34 cellular contexts compared by ENCODE assay signal in genomic region chr5:105330185-105330584, GRCh38.
"Had no signal": no experiment of that assay in that cellular context is flagged by ENCODE, and none has a peak within 500 bp of the region (broad histone marks: within the 10 kb centered on the region; RNA-seq: fewer than 3 reads in every experiment).

No MANE protein-coding gene starts in this region.

- H3K36me3 ChIP-seq: adrenal gland, ascending aorta, brain microvascular endothelial cell, breast epithelium, cardiac muscle cell had no signal

- H3K9me3 ChIP-seq: adrenal gland, ascending aorta, body of pancreas, breast epithelium had no signal

- DNase-seq: activated effector memory CD4-positive, alpha-beta T cell treated with anti-CD3 and anti-CD28 coated beads, Interleukin-2, amount 50 U/mL, for 16 hours; activated effector memory CD4-positive, alpha-beta T cell treated with Interleukin-2 at 50 U/mL for 16 hours; activated gamma-delta T cell; activated gamma-delta T cell treated with Interleukin-2 at 50 U/mL for 16 hours; activated naive CD4-positive, alpha-beta T cell; activated naive CD4-positive, alpha-beta T cell treated with anti-CD3 and anti-CD28 coated beads for 36 hours; activated naive CD4-positive, alpha-beta T cell treated with anti-CD3 and anti-CD28 coated beads, Interleukin-2, amount 10 ng/mL, durations not matched to agents 7 days and 5 days; activated naive CD4-positive, alpha-beta T cell treated with anti-CD3 and anti-CD28 coated beads, Interleukin-2, amount 50 U/mL, for 16 hours; activated naive CD4-positive, alpha-beta T cell treated with Interleukin-2 at 50 U/mL for 16 hours; activated naive CD8-positive, alpha-beta T cell treated with anti-CD3 and anti-CD28 coated beads for 36 hours; activated naive CD8-positive, alpha-beta T cell treated with anti-CD3 and anti-CD28 coated beads, Interleukin-2, amount 10 ng/mL, durations not matched to agents 7 days and 5 days; activated naive CD8-positive, alpha-beta T cell treated with anti-CD3 and anti-CD28 coated beads, Interleukin-2, amount 50 U/mL, for 24 hours; activated T-cell treated with anti-CD3 and anti-CD28 coated beads, Interleukin-2, amount 50 U/mL, for 1 hour; activated T-cell treated with anti-CD3 and anti-CD28 coated beads, Interleukin-2, amount 50 U/mL, for 24 hours; activated T-cell treated with anti-CD3 and anti-CD28 coated beads, Interleukin-2, amount 50 U/mL, for 4 hours; activated T-cell treated with anti-CD3 and anti-CD28 coated beads, Interleukin-2, amount 50 U/mL, for 48 hours; activated T-cell treated with anti-CD3 and anti-CD28 coated beads, Interleukin-2, amount 50 U/mL, for 72 hours; adrenal gland; amniotic stem cell; amygdala; anterior cingulate cortex; aorta; body of pancreas; brain microvascular endothelial cell; caudate nucleus; central memory CD4-positive, alpha-beta T cell; cerebellar nuclear complex had no signal

- H3K4me1 ChIP-seq: adrenal gland, ascending aorta, body of pancreas, breast epithelium had no signal

- H3K27me3 ChIP-seq: adrenal gland, ascending aorta, body of pancreas, brain microvascular endothelial cell, breast epithelium, cardiac muscle cell had no signal

- FAIRE-seq: astrocyte, bronchial epithelial cell had no signal

- H3K4me3 ChIP-seq: adrenal gland, ascending aorta, body of pancreas, breast epithelium, cardiac muscle cell had no signal

- ATAC-seq: activated naive CD4-positive, alpha-beta T cell treated with anti-CD3 and anti-CD28 coated beads, Interleukin-2, amount 50 U/mL, for 72 hours; activated naive CD8-positive, alpha-beta T cell treated with anti-CD3 and anti-CD28 coated beads, Interleukin-2, amount 50 U/mL, for 24 hours; activated T-cell treated with anti-CD3 and anti-CD28 coated beads, Interleukin-2, amount 50 U/mL, for 4 hours; activated T-cell treated with anti-CD3 and anti-CD28 coated beads, Interleukin-2, amount 50 U/mL, for 72 hours; activated T-helper 17 cell treated with anti-CD3 and anti-CD28 coated beads, Interleukin-2, amount 50 U/mL, for 72 hours; body of pancreas had no signal

- H3K27ac ChIP-seq: adrenal gland, ascending aorta, body of pancreas, brain microvascular endothelial cell, breast epithelium, cardiac muscle cell had no signal
